In genomic region chr11:130193551-130193950, GRCh38 we compare ENCODE assay signal across 7 cellular contexts. TPM values are rescaled to one million over a fixed set of nuclear protein-coding genes. Genes with fewer than 3 reads are reported as not detected.
"Had no signal": no experiment of that assay in that cellular context is flagged by ENCODE, and none has a peak within 500 bp of the region (broad histone marks: within the 10 kb centered on the region; RNA-seq: fewer than 3 reads in every experiment).

No MANE protein-coding gene starts in this region.

RNA-seq across cellular contexts. Expression of gene ST14, which starts 34.0 kb away (rescaled TPM):
- total RNA-seq: activated CD4-positive, alpha-beta memory T cell treated with anti-CD3 and anti-CD28 coated beads for 36 hours; activated CD4-positive, alpha-beta T cell treated with anti-CD3 and anti-CD28 coated beads, Interleukin-2, amount 10 ng/mL, durations not matched to agents 24 days and 14 days; activated CD8-positive, alpha-beta T cell treated with anti-CD3 and anti-CD28 coated beads for 36 hours; activated naive CD4-positive, alpha-beta T cell treated with anti-CD3 and anti-CD28 coated beads for 36 hours; activated T-cell treated with anti-CD3 and anti-CD28 coated beads, Interleukin-2, amount 50 U/mL, for 72 hours; activated T-helper 1 cell treated with anti-CD3 and anti-CD28 coated beads, Interleukin-12 subunit alpha, Interleukin-12 subunit beta, Interleukin-2, Interleukin-4 antibody, amounts not matched to agents 30 ng/mL and 10 ng/mL and 1 ng/mL, durations not matched to agents 14 hours and 24 hours and 36 hours; T-helper 1 cell treated with Interleukin-12 subunit alpha and Interleukin-12 subunit beta and Interleukin-4 antibody, amounts not matched to agents 30 ng/mL and 1 ng/mL, for 36 hours had no signal
